ENCODE assay signal across 22 cellular contexts in the genomic region with DNA sequence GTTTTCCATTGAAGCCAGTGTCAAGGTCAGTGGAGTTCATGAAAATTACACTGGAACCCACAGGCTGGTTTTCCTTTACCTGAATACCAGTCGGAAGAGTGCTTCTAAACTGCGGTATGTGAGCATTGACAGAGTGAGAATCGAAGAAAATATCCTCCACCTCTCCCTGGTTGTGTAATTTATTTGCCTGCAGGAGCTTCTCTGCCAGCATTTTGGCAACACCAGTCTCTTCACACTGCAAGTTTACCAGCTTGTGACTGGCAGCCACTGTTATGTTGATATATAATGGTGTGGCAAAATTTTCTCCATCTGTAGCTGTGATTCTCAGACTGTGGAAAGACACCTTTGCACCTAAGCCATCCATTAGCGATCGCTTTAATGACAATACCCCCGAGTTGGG. TPM values are rescaled to one million over a fixed set of nuclear protein-coding genes. Genes with fewer than 3 reads are reported as not detected.
"Had no signal": no experiment of that assay in that cellular context is flagged by ENCODE, and none has a peak within 500 bp of the region (broad histone marks: within the 10 kb centered on the region; RNA-seq: fewer than 3 reads in every experiment).

No MANE protein-coding gene starts in this region.

- H3K9ac ChIP-seq: KMS-11 had no signal

- H3K36me3 ChIP-seq: adrenal gland had no signal

- H3K4me2 ChIP-seq: KMS-11 had no signal

- ATAC-seq: activated CD4-positive, alpha-beta T cell treated with anti-CD3 and anti-CD28 coated beads for 36 hours; activated CD8-positive, alpha-beta T cell treated with anti-CD3 and anti-CD28 coated beads for 36 hours; Panc1; T-cell had no signal

- H3K27me3 ChIP-seq: adrenal gland had no signal

- H3K9me3 ChIP-seq: adrenal gland had no signal

- DNase-seq: activated CD4-positive, alpha-beta T cell treated with anti-CD3 and anti-CD28 coated beads for 36 hours; activated CD4-positive, alpha-beta T cell treated with anti-CD3 and anti-CD28 coated beads, Interleukin-2, amount 50 U/mL, for 1 hour; activated CD8-positive, alpha-beta memory T cell treated with anti-CD3 and anti-CD28 coated beads, Interleukin-2, amount 50 U/mL, for 4 hours; activated CD8-positive, alpha-beta T cell treated with anti-CD3 and anti-CD28 coated beads for 36 hours; activated naive CD4-positive, alpha-beta T cell treated with anti-CD3 and anti-CD28 coated beads, Interleukin-2, amount 50 U/mL, for 16 hours; activated naive CD8-positive, alpha-beta T cell treated with anti-CD3 and anti-CD28 coated beads, Interleukin-2, amount 10 ng/mL, durations not matched to agents 7 days and 5 days; adrenal gland; anterior cingulate cortex; NCI-H1092; NCI-H1417 treated with DMSO at 0.1 percent for 48 hours; NCI-H1694; NCI-H2029; NCI-H345; NCI-H510A; NCI-H526 treated with DMSO at 0.1 percent for 48 hours; NCI-H82; SHP77 treated with DMSO at 0.1 percent for 48 hours; T-cell had no signal

- H3K4me1 ChIP-seq: adrenal gland had no signal

- H3K27ac ChIP-seq: adrenal gland, KMS-11, RWPE1, VCaP had no signal

- H3K4me3 ChIP-seq: adrenal gland had no signal

RNA-seq across cellular contexts. Expression of gene FAT1, which starts 16.1 kb away (rescaled TPM):
- total RNA-seq: activated CD8-positive, alpha-beta T cell treated with anti-CD3 and anti-CD28 coated beads for 36 hours; activated naive CD8-positive, alpha-beta T cell treated with anti-CD3 and anti-CD28 coated beads, Interleukin-2, amount 10 ng/mL, durations not matched to agents 7 days and 5 days had no signal
